13 cellular contexts compared by ENCODE assay signal in genomic region chr12:105427883-105428282, GRCh38.
DNase-seq lines count a peak whose midpoint lies in the region; ATAC-seq and TF ChIP-seq lines count a peak whose summit lies in the region.
"Had no signal": no experiment of that assay in that cellular context is flagged by ENCODE, and none has a peak within 500 bp of the region (broad histone marks: within the 10 kb centered on the region; RNA-seq: fewer than 3 reads in every experiment).

No MANE protein-coding gene starts in this region.

- no peaks in the 10 kb centered on the region for H3K9me3 Mint-ChIP-seq in effector memory CD8-positive, alpha-beta T cell

- no peak overlapping the region for H3K27ac ChIP-seq in osteoblast (ENCODE audit: low read depth, low read length)
- H3K27ac ChIP-seq: parathyroid adenoma had no signal

- no peaks in the 10 kb centered on the region for H3K79me2 ChIP-seq in osteoblast (ENCODE audit: insufficient read depth, low read length)
- H3K79me2 ChIP-seq: parathyroid adenoma had no signal

- DNase-seq in GM12865 (ENCODE audit: low read depth) (peak; percentile 11), M059J (ENCODE audit: low read depth) (peak; percentile 79), osteoblast (ENCODE audit: insufficient read length, low spot score, missing footprints) (no peak), NCI-H2196 treated with DMSO at 0.1 percent for 48 hours (lab: John Stamatoyannopoulos, UW; ENCODE audit: unreplicated experiment) (no peak), GM19238 (ENCODE audit: insufficient read length, low spot score) (no peak)
- peak in 1 of 3 experiments; percentile 3 for DNase-seq in effector memory CD8-positive, alpha-beta T cell
- DNase-seq in effector CD4-positive, alpha-beta T cell = no peak
- DNase-seq: activated T-cell treated with anti-CD3 and anti-CD28 coated beads, Interleukin-2, amount 50 U/mL, for 48 hours; NCI-H446 treated with DMSO at 0.1 percent for 48 hours; SHP77 treated with DMSO at 0.1 percent for 48 hours; stimulated activated CD4-positive, alpha-beta T cell treated with anti-CD3 and anti-CD28 coated beads, Interleukin-2, amount 100 ng/mL, for 24 hours had no signal

- peaks cover 5 to 15% of the 10 kb centered on the region in 2 donors for H3K27me3 Mint-ChIP-seq in effector memory CD8-positive, alpha-beta T cell

- H3K36me3 Mint-ChIP-seq in effector memory CD8-positive, alpha-beta T cell (ENCODE audit: insufficient read depth) = no peaks in the 10 kb centered on the region

- no peaks in the 10 kb centered on the region for H4K20me1 ChIP-seq in osteoblast (ENCODE audit: insufficient read depth, low read length)

- H2AFZ ChIP-seq in osteoblast (ENCODE audit: low read length) = no peak overlapping the region
- H2AFZ ChIP-seq: parathyroid adenoma had no signal

- TF ChIP-seq CTCF in GM12865 (IDR thresholded peaks at IDR 0.05; ENCODE audit: insufficient read depth, low read depth, low read length, missing control alignments) (no peak), osteoblast (IDR thresholded peaks at IDR 0.05; ENCODE audit: extremely low read depth, low read depth, low read length) (peak; percentile 10)

- no peak overlapping the region for H3K27ac Mint-ChIP-seq in effector memory CD8-positive, alpha-beta T cell

- peaks cover 3% of the 10 kb centered on the region in 2 donors for H3K4me1 Mint-ChIP-seq in effector memory CD8-positive, alpha-beta T cell (ENCODE audit: low read depth in 2 of 2)

- no peaks in the 10 kb centered on the region for H3K36me3 ChIP-seq in osteoblast (ENCODE audit: insufficient read depth, low read length)

- ATAC-seq in effector memory CD8-positive, alpha-beta T cell (replicated peaks) = peak; percentile 50

- H3K4me1 ChIP-seq in osteoblast (ENCODE audit: insufficient read depth, low read length) = peaks cover 3% of the 10 kb centered on the region

- H3K4me2 ChIP-seq in osteoblast (ENCODE audit: insufficient read depth, low read length) = no peak overlapping the region

- H3K4me3 ChIP-seq in GM12865 (ENCODE audit: low read depth, low read length) = no peak overlapping the region
- H3K4me3 ChIP-seq in osteoblast (ENCODE audit: insufficient read depth, low read length) = no peak overlapping the region
- H3K4me3 ChIP-seq: lung had no signal

- H3K27me3 ChIP-seq in osteoblast (ENCODE audit: insufficient read depth, low read length) = no peaks in the 10 kb centered on the region

- no peak overlapping the region for H3K4me3 Mint-ChIP-seq in effector memory CD8-positive, alpha-beta T cell

- no peaks in the 10 kb centered on the region for H3K9me3 ChIP-seq in osteoblast (ENCODE audit: low read depth, low read length)

Comparison
In these comparisons a context has a peak if more than half of its experiments do, and no peak if none do; other contexts are left out.
1. DNase-seq: peak in GM12865 (single experiment) and M059J (single experiment); none in osteoblast (single experiment), NCI-H2196 treated with DMSO at 0.1 percent for 48 hours (single experiment), GM19238 (single experiment) and effector CD4-positive, alpha-beta T cell (single experiment).